Comparison of ENCODE assay signal across 25 cellular contexts in the genomic region with DNA sequence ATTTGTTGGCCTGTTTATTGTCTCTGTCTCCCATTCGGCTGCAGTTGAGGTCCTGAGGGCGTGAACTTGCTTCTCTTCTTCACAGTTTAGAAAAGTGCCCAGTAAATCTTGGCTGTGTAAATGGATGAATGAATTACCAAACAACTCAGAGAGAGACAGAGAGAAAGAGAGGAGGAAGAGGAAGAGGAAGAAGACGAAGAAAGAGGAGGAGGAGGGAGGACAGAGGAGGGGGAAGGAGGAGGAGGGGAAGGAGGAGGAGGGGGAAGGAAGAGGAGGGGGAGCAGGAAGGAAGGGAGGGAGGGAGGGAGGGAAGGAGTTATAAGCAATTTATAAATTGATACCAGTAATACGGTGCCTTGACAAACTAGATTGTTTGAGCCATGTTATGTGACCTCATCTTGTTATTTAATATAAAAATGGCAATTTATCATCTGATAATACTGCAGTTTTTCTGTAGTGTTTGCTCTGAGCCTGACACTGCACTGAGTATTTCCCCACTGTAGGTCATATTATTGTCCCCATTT. TPM values are rescaled to one million over a fixed set of nuclear protein-coding genes. Genes with fewer than 3 reads are reported as not detected.
"Had no signal": no experiment of that assay in that cellular context is flagged by ENCODE, and none has a peak within 500 bp of the region (broad histone marks: within the 10 kb centered on the region; RNA-seq: fewer than 3 reads in every experiment).

No MANE protein-coding gene starts in this region.

- H3K4me3 Mint-ChIP-seq: activated CD4-positive, alpha-beta memory T cell treated with anti-CD3 and anti-CD28 coated beads for 36 hours; activated T-helper 1 cell treated with anti-CD3 and anti-CD28 coated beads, Interleukin-12 subunit alpha, Interleukin-12 subunit beta, Interleukin-2, Interleukin-4 antibody, amounts not matched to agents 30 ng/mL and 10 ng/mL and 1 ng/mL, durations not matched to agents 14 hours and 24 hours and 36 hours; nephron; stimulated activated naive CD8-positive, alpha-beta T cell treated with anti-CD3 and anti-CD28 coated beads, Interleukin-15, Interleukin-2, amounts not matched to agents 100 ng/mL and 50 ng/mL, for 24 hours had no signal

- H3K27me3 ChIP-seq: adrenal gland, right atrium auricular region, tibial nerve, uterus had no signal

- ATAC-seq: activated naive CD4-positive, alpha-beta T cell treated with anti-CD3 and anti-CD28 coated beads, Interleukin-2, amount 50 U/mL, for 72 hours; esophagus mucosa; gastrocnemius medialis; left lung had no signal

- H3K9me3 ChIP-seq: adrenal gland, breast epithelium, gastrocnemius medialis, left lung, right atrium auricular region, tibial nerve, uterus had no signal

- H3K36me3 ChIP-seq: adrenal gland, breast epithelium, gastrocnemius medialis, right atrium auricular region, tibial nerve, uterus, WERI-Rb-1 had no signal

- H3K27me3 Mint-ChIP-seq: stimulated activated naive CD8-positive, alpha-beta T cell treated with anti-CD3 and anti-CD28 coated beads, Interleukin-15, Interleukin-2, amounts not matched to agents 100 ng/mL and 50 ng/mL, for 24 hours had no signal

- H3K4me1 ChIP-seq: breast epithelium, gastrocnemius medialis, right atrium auricular region, tibial nerve, uterus had no signal

- H3K4me1 Mint-ChIP-seq: nephron had no signal

- H3K36me3 Mint-ChIP-seq: activated CD4-positive, alpha-beta memory T cell treated with anti-CD3 and anti-CD28 coated beads for 36 hours; activated naive CD4-positive, alpha-beta T cell treated with anti-CD3 and anti-CD28 coated beads, Interleukin-2, amount 50 U/mL, for 72 hours had no signal

- H3K27ac Mint-ChIP-seq: activated CD4-positive, alpha-beta memory T cell treated with anti-CD3 and anti-CD28 coated beads for 36 hours; activated naive CD4-positive, alpha-beta T cell treated with anti-CD3 and anti-CD28 coated beads, Interleukin-2, amount 50 U/mL, for 72 hours; activated T-helper 1 cell treated with anti-CD3 and anti-CD28 coated beads, Interleukin-12 subunit alpha, Interleukin-12 subunit beta, Interleukin-2, Interleukin-4 antibody, amounts not matched to agents 30 ng/mL and 10 ng/mL and 1 ng/mL, durations not matched to agents 14 hours and 24 hours and 36 hours; nephron; progenitor cell of endocrine pancreas; stimulated activated naive CD8-positive, alpha-beta T cell treated with anti-CD3 and anti-CD28 coated beads, Interleukin-15, Interleukin-2, amounts not matched to agents 100 ng/mL and 50 ng/mL, for 24 hours had no signal

- H3K4me3 ChIP-seq: adrenal gland, breast epithelium, gastrocnemius medialis, left lung, right atrium auricular region, tibial nerve, uterus had no signal

- H3K9me3 Mint-ChIP-seq: activated CD4-positive, alpha-beta memory T cell treated with anti-CD3 and anti-CD28 coated beads for 36 hours; activated naive CD4-positive, alpha-beta T cell treated with anti-CD3 and anti-CD28 coated beads, Interleukin-2, amount 50 U/mL, for 72 hours; activated T-helper 1 cell treated with anti-CD3 and anti-CD28 coated beads, Interleukin-12 subunit alpha, Interleukin-12 subunit beta, Interleukin-2, Interleukin-4 antibody, amounts not matched to agents 30 ng/mL and 10 ng/mL and 1 ng/mL, durations not matched to agents 14 hours and 24 hours and 36 hours; stimulated activated naive CD8-positive, alpha-beta T cell treated with anti-CD3 and anti-CD28 coated beads, Interleukin-15, Interleukin-2, amounts not matched to agents 100 ng/mL and 50 ng/mL, for 24 hours had no signal

- H3K27ac ChIP-seq: adrenal gland, breast epithelium, gastrocnemius medialis, right atrium auricular region, tibial nerve, uterus, WERI-Rb-1 had no signal

- DNase-seq: activated CD4-positive, alpha-beta memory T cell treated with anti-CD3 and anti-CD28 coated beads for 36 hours; activated CD4-positive, alpha-beta T cell treated with anti-CD3 and anti-CD28 coated beads for 4 hours; activated gamma-delta T cell treated with Interleukin-2 at 50 U/mL for 16 hours; activated T-cell treated with anti-CD3 and anti-CD28 coated beads for 4 hours; adrenal gland; cerebellar nuclear complex; cortex of kidney; effector CD8-positive, alpha-beta T cell; gastrocnemius medialis; head of caudate nucleus; kidney; left lung; midbrain; uterus; WERI-Rb-1 had no signal

RNA-seq across cellular contexts. Expression of gene HCK, which starts 18.7 kb away (rescaled TPM):
- total RNA-seq: activated CD4-positive, alpha-beta memory T cell treated with anti-CD3 and anti-CD28 coated beads for 36 hours; lung microvascular endothelial cell; progenitor cell of endocrine pancreas had no signal
